8 cellular contexts compared by ENCODE assay signal in genomic region chr5:176609724-176610429, GRCh38. TPM values are rescaled to one million over a fixed set of nuclear protein-coding genes. Genes with fewer than 3 reads are reported as not detected.
A peak's percentile ranks its signal among the peaks of the same experiment; 100 is the strongest.
DNase-seq lines count a peak whose midpoint lies in the region; ATAC-seq and TF ChIP-seq lines count a peak whose summit lies in the region.

Gene GPRIN1, minus strand, starts transcription at chr5:176610156. Its CDS starts 10,322 bp downstream, at chr5:176599834.

- peaks cover 0 to 5% of the 10 kb centered on the region in 2 donors for H3K9me3 ChIP-seq in lung (ENCODE audit: control insufficient read depth in 2 of 2, insufficient read depth in 1 of 2, low read length in 1 of 2)

- H3K27me3 ChIP-seq in dorsolateral prefrontal cortex (no peaks in the 10 kb centered on the region), lung (ENCODE audit: control insufficient read depth, insufficient read depth) (no peaks in the 10 kb centered on the region)

- intact Hi-C loops in dorsolateral prefrontal cortex (cut with DNase I) = loop anchor here (5.0 kb wide), 2 partner anchors 37 to 38 kb away; partner anchors contain the start of gene TSPAN17 (in 1 of the 2)

- peaks cover 0 to 8% of the 10 kb centered on the region in 2 donors for H3K4me1 ChIP-seq in lung (ENCODE audit: control insufficient read depth in 2 of 2, insufficient read depth in 2 of 2, low read length in 2 of 2)

- DNase-seq in NCI-H146 treated with DMSO at 0.1 percent for 48 hours (lab: John Stamatoyannopoulos, UW; ENCODE audit: unreplicated experiment) = peak; percentile 30
- DNase-seq in activated CD4-positive, CD25-positive, alpha-beta regulatory T cell treated with anti-CD3 and anti-CD28 coated beads, Interleukin-2, amount 50 U/mL, for 72 hours = peak; percentile 82
- DNase-seq in dorsolateral prefrontal cortex = peak in 2 of 10 donors; percentile 78 to 84
- peak; percentile 38 for DNase-seq in lung (ENCODE audit: low spot score)
- DNase-seq in stimulated activated CD8-positive, alpha-beta memory T cell treated with anti-CD3 and anti-CD28 coated beads, Interleukin-7, amount 100 ng/mL, for 24 hours (ENCODE audit: low read depth) = peak; percentile 28

- ATAC-seq in HG02678 (IDR thresholded peaks at IDR 0.05; ENCODE audit: unreplicated experiment) (peak; percentile 80), lung (ENCODE audit: insufficient read depth, low FRiP score) (peak; percentile 86)

- H3K4me3 ChIP-seq in dorsolateral prefrontal cortex (peak within 1 kb of the TSS; percentile 45 to 76 (median 66)), lung (peak within 1 kb of the TSS; percentile 60)

- no peaks in the 10 kb centered on the region for H3K36me3 ChIP-seq in lung (ENCODE audit: control insufficient read depth in 2 of 2, insufficient read depth in 2 of 2, low read length in 2 of 2)

- 0 to 1% methylated on average over 31 to 100 of the region's 100 CpGs for WGBS in lung, 2 donors

- TF ChIP-seq CTCF in 22Rv1 (IDR thresholded peaks at IDR 0.05) (peak; percentile 61), GM12874 (IDR thresholded peaks at IDR 0.05; ENCODE audit: insufficient read depth, low read depth, low read length) (peak; percentile 35), dorsolateral prefrontal cortex (IDR thresholded peaks at IDR 0.05 in 54 of 56, conservative IDR thresholded peaks at IDR 0.05 in 2 of 56; ENCODE audit: low read depth in 1 of 56, partially characterized antibody in 56 of 56) (peak in 48 of 56 donors; percentile 13 to 57 (median 35)), lung (IDR thresholded peaks at IDR 0.05; ENCODE audit: control extremely low read depth, extremely low read depth) (peak; percentile 8)

- H3K27ac ChIP-seq in 22Rv1 (peak within 1 kb of the TSS; percentile 83), dorsolateral prefrontal cortex (peak within 1 kb of the TSS in 43 of 59 donors; percentile 28 to 85 (median 66)), lung (ENCODE audit: low read depth in 1 of 2, low read length in 1 of 2) (no peak within 1 kb of the TSS)

RNA-seq across cellular contexts. Expression of gene GPRIN1, which starts in this region (rescaled TPM):
- total RNA-seq in dorsolateral prefrontal cortex (10 to 100 TPM; 13.1 to 60.8 (median 43.9) TPM), lung (1 to 10 TPM in 1 of 2 donors, under 1 TPM in 1; 0.97 to 1.1 TPM)
- under 1 TPM; 0.39 to 0.68 TPM for polyA plus RNA-seq in lung

Comparison
In these comparisons a context has a peak if more than half of its experiments do, and no peak if none do; other contexts are left out.
1. RNA of gene GPRIN1 (total RNA-seq): 13.1 to 60.8 TPM in dorsolateral prefrontal cortex; 0.97 to 1.1 TPM in lung; every median in the first group is over 4 times any median in the second.
2. H3K27ac ChIP-seq: peak in 22Rv1 (single experiment) and dorsolateral prefrontal cortex (43 of 59); none in lung (0 of 2).
3. CTCF ChIP-seq: peak in every context shown above with its lines; median percentile 61 in 22Rv1; 35 in GM12874; 35 in dorsolateral prefrontal cortex; 8 in lung.